In genomic region chr9:108274971-108275370, GRCh38 we compare ENCODE assay signal across 17 cellular contexts.
"Had no signal": no experiment of that assay in that cellular context is flagged by ENCODE, and none has a peak within 500 bp of the region (broad histone marks: within the 10 kb centered on the region; RNA-seq: fewer than 3 reads in every experiment).

No MANE protein-coding gene starts in this region.

- H3K4me1 ChIP-seq: gastroesophageal sphincter had no signal

- FAIRE-seq: endometrium had no signal

- H3K4me3 ChIP-seq: gastroesophageal sphincter, psoas muscle, skin epidermis, stomach, thoracic aorta, transverse colon had no signal

- H3K4me3 Mint-ChIP-seq: naive thymus-derived CD8-positive, alpha-beta T cell had no signal

- H3K27me3 ChIP-seq: gastroesophageal sphincter, neutrophil, stomach, transverse colon had no signal

- H3K36me3 ChIP-seq: gastroesophageal sphincter, neutrophil, stomach, thoracic aorta, transverse colon had no signal

- DNase-seq: effector memory CD4-positive, alpha-beta T cell; glutamatergic neuron; islet precursor cell; mammary epithelial cell; naive thymus-derived CD8-positive, alpha-beta T cell; psoas muscle; retina; stimulated activated CD4-positive, alpha-beta T cell treated with anti-CD3 and anti-CD28 coated beads, Interleukin-2, amount 100 ng/mL, for 24 hours; stimulated activated naive CD4-positive, alpha-beta T cell; stomach; substantia nigra; transverse colon had no signal

- H3K36me3 Mint-ChIP-seq: naive thymus-derived CD8-positive, alpha-beta T cell had no signal

- H3K9me3 ChIP-seq: gastroesophageal sphincter, neutrophil, psoas muscle, stomach, thoracic aorta, transverse colon had no signal

- H3K27ac Mint-ChIP-seq: naive thymus-derived CD8-positive, alpha-beta T cell had no signal
